4 cellular contexts compared by ENCODE assay signal in the genomic region with DNA sequence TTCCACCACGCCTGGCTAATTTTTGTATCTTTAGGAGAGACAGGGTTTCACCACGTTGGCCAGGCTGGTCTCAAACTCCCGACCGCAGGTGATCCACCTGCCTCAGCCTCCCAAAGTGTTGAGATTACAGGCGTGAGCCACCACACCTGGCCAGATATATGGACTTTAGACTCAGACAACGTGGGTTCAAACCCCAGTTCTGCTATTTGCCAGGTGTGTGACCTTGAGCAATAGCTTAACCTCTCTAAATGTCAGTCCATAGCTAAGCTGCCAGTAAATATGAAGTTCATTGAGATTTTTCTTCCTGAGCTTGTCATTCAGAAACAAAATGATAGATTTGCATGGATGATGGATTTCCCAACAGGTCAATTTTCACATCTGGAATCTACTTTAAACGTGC. TPM values are rescaled to one million over a fixed set of nuclear protein-coding genes. Genes with fewer than 3 reads are reported as not detected.
"Had no signal": no experiment of that assay in that cellular context is flagged by ENCODE, and none has a peak within 500 bp of the region (broad histone marks: within the 10 kb centered on the region; RNA-seq: fewer than 3 reads in every experiment).

No MANE protein-coding gene starts in this region.

RNA-seq across cellular contexts. Expression of gene ENPEP, which starts 0.9 kb away (rescaled TPM):
- total RNA-seq: activated B cell treated with CpG ODN at 0.5 μM for 24 hours; activated T-cell treated with anti-CD3 and anti-CD28 coated beads, Interleukin-2, amount 50 U/mL, for 4 hours; bronchial epithelial cell; T-helper 17 cell had no signal
